1 cellular context compared by ENCODE assay signal in genomic region chr1:155016231-155016831, GRCh38.
TF ChIP-seq lines count a peak whose summit lies in the region.

No MANE protein-coding gene starts in this region.

TF ChIP-seq in GM23338, 12 proteins besides CTCF, POLR2A, EP300 and RAD21 (continued from another document):
- TF ChIP-seq ZNF114 (CRISPR knock-in tag; IDR thresholded peaks at IDR 0.05) (no peak), ZNF462 (CRISPR knock-in tag; IDR thresholded peaks at IDR 0.05) (no peak), CREB1 (CRISPR knock-in tag; IDR thresholded peaks at IDR 0.05; ENCODE audit: low read depth) (no peak), ZNF331 (CRISPR knock-in tag; IDR thresholded peaks at IDR 0.05; ENCODE audit: low read depth) (no peak)
